8 cellular contexts compared by ENCODE assay signal in genomic region chr10:119726291-119727261, GRCh38. TPM values are rescaled to one million over a fixed set of nuclear protein-coding genes. Genes with fewer than 3 reads are reported as not detected.
DNase-seq lines count a peak whose midpoint lies in the region; ATAC-seq, FAIRE-seq and TF ChIP-seq lines count a peak whose summit lies in the region.

No MANE protein-coding gene starts in this region.

- H3K27ac ChIP-seq in HepG2 (ENCODE audit: extremely low read length, insufficient read depth, low read length), result peak overlapping the region; percentile 75

- ATAC-seq in GM18520 (IDR thresholded peaks at IDR 0.05; ENCODE audit: unreplicated experiment) (peak; percentile 21), HepG2 (no peak; the same call in 2 of the 3 replicates)
- ATAC-seq in stimulated activated naive CD8-positive, alpha-beta T cell treated with anti-CD3 and anti-CD28 coated beads, Interleukin-15, Interleukin-2, amounts not matched to agents 100 U/mL and 50 U/mL, for 24 hours, result no peak

- WGBS in HepG2 (ENCODE audit: low lambda C conversion rate), result 32% methylated on average over 15 of the region's 57 CpGs

- BruUV-seq in HepG2 (replicated peaks; lab: Mats Ljungman, UMichigan), result no TSS peak

- in situ Hi-C loops in astrocyte of the spinal cord (cut with HindIII; ENCODE audit: low sequenced_read_pairs) (no loop called here), HepG2 (cut with HindIII; ENCODE audit: extremely low pct_ligation_motif_present, low pct_unique_long_range_greater_than_20kb) (no loop called here)

- no peak for TF ChIP-seq RAD21 in HepG2 (CRISPR knock-in tag; IDR thresholded peaks at IDR 0.05)

- H3K4me2 ChIP-seq in HepG2 (ENCODE audit: low read depth, low read length), result peak overlapping the region; percentile 85

- H3K79me2 ChIP-seq in HepG2 (ENCODE audit: insufficient read depth, low read length), result peaks cover 37% of the 10 kb centered on the region

- TF ChIP-seq CTCF in NB4 (IDR thresholded peaks at IDR 0.05; ENCODE audit: low read depth, low read length) (no peak), astrocyte of the spinal cord (IDR thresholded peaks at IDR 0.05; ENCODE audit: low read depth, low read length) (no peak), HepG2 (CRISPR knock-in tag; IDR thresholded peaks at IDR 0.05) (no peak)

- FAIRE-seq in HepG2 (lab: Jason Lieb, UNC), result no peak

- DNase-seq in NB4 (ENCODE audit: low read depth) (no peak), astrocyte of the spinal cord (ENCODE audit: low read depth, low spot score) (no peak), HepG2 (ENCODE audit: low spot score) (no peak), DMS153 treated with DMSO at 0.1 percent for 48 hours (lab: John Stamatoyannopoulos, UW; ENCODE audit: unreplicated experiment) (no peak), dermis blood vessel endothelial cell (no peak), SIG-M5 (lab: John Stamatoyannopoulos, UW) (no peak)
- DNase-seq in stimulated activated naive CD8-positive, alpha-beta T cell treated with anti-CD3 and anti-CD28 coated beads, Interleukin-15, Interleukin-2, amounts not matched to agents 100 U/mL and 50 U/mL, for 24 hours, result peak; percentile 57

- intact Hi-C loops in HepG2 (cut with micrococcal nuclease; ENCODE audit: unreplicated experiment), result loop anchor here (10.0 kb wide), 1 partner anchor 132 kb away; the partner anchor contains the start of gene TIAL1

- POLR2A ChIA-PET in HepG2 (lab: Yijun Ruan, JAX), result interaction anchor here (0.5 to 3.4 kb wide), 22 partner anchors 9 to 238 kb away, joined by 3 to 30 read pairs (median 5); partner anchors contain the start of genes BAG3, MCMBP and SEC23IP

- peak overlapping the region; percentile 64 for H3K4me3 ChIP-seq in NB4 (ENCODE audit: low read depth, low read length)
- peak overlapping the region; percentile 66 for H3K4me3 ChIP-seq in astrocyte of the spinal cord (ENCODE audit: low read depth, low read length)
- H3K4me3 ChIP-seq in HepG2 (replicated peaks in 1 of 3; ENCODE audit: insufficient read depth in 1 of 3, low read depth in 2 of 3, low read length in 3 of 3), result peak overlapping the region; percentile 80 to 97 (median 88)

- CTCF ChIA-PET in HepG2 (lab: Yijun Ruan, JAX; ENCODE audit: low intra/inter-chr PET ratio, low total read pairs), result no interaction called here

- H3K9me3 ChIP-seq in HepG2 (ENCODE audit: low read length), result no peaks in the 10 kb centered on the region

- TF ChIP-seq EP300 in HepG2 (IDR thresholded peaks at IDR 0.05; ENCODE audit: low read depth in 2 of 2, low read length in 2 of 2) (no peak), HepG2 (CRISPR knock-in tag; IDR thresholded peaks at IDR 0.05; ENCODE audit: borderline replicate concordance) (no peak)

- H4K20me1 ChIP-seq in HepG2 (ENCODE audit: insufficient read depth, low read length), result no peaks in the 10 kb centered on the region

- TF ChIP-seq POLR2A in NB4 (IDR thresholded peaks at IDR 0.05; ENCODE audit: extremely low read depth, insufficient read length) (no peak), HepG2 (IDR thresholded peaks at IDR 0.05; ENCODE audit: insufficient read depth in 1 of 2, low read depth in 2 of 2, low read length in 2 of 2) (no peak)

- no peaks in the 10 kb centered on the region; a peak in 1 of 5 replicates for H3K36me3 ChIP-seq in HepG2 (replicated peaks in 1 of 2; ENCODE audit: control insufficient read depth in 1 of 2, insufficient read depth in 2 of 2, low read length in 2 of 2)

- no peak overlapping the region for H2AFZ ChIP-seq in HepG2 (ENCODE audit: low read length)

- peaks cover 50% of the 10 kb centered on the region for H3K4me1 ChIP-seq in HepG2 (ENCODE audit: insufficient read depth, low read length)

- H3K27me3 ChIP-seq in HepG2 (ENCODE audit: control insufficient read depth in 1 of 2, insufficient read depth in 2 of 2, low read length in 2 of 2), result no peaks in the 10 kb centered on the region; a peak in 1 of 5 replicates

- peak overlapping the region; percentile 76 for H3K9ac ChIP-seq in HepG2 (ENCODE audit: insufficient read depth, low read depth, low read length)

TF ChIP-seq in HepG2, 621 proteins besides CTCF, POLR2A, EP300 and RAD21 (continues in another document):
- TF ChIP-seq NAIF1 (CRISPR knock-in tag; IDR thresholded peaks at IDR 0.05; ENCODE audit: borderline replicate concordance) (no peak), PRMT3 (CRISPR knock-in tag; IDR thresholded peaks at IDR 0.05; ENCODE audit: borderline replicate concordance, low read depth) (0 out of 2 replicates have a peak, but pooled peaks have one; percentile 20), KLF16 (CRISPR knock-in tag; IDR thresholded peaks at IDR 0.05) (0 out of 4 replicates have a peak, but pooled peaks of 1 of the 2 experiments have one; percentile 14), RERE (CRISPR knock-in tag; IDR thresholded peaks at IDR 0.05; ENCODE audit: low read depth) (no peak), SAP130 (CRISPR knock-in tag; IDR thresholded peaks at IDR 0.05; ENCODE audit: low read depth) (peak; percentile 7; the same call in 1 of the 2 replicates), FOXC1 (CRISPR knock-in tag; IDR thresholded peaks at IDR 0.05; ENCODE audit: borderline replicate concordance) (no peak; the same call in 1 of the 2 replicates), ZNF460 (CRISPR knock-in tag; IDR thresholded peaks at IDR 0.05; ENCODE audit: borderline replicate concordance) (no peak), ZKSCAN8 (CRISPR knock-in tag; IDR thresholded peaks at IDR 0.05; ENCODE audit: borderline replicate concordance) (no peak), ZNF556 (CRISPR knock-in tag; IDR thresholded peaks at IDR 0.05; ENCODE audit: borderline replicate concordance) (no peak)

RNA-seq across cellular contexts. Expression of gene INPP5F, which starts 0.7 kb away (rescaled TPM):
- total RNA-seq in HepG2 (2016; rRNA removed; fragmentation: Illumina TruSeq; extraction: Trizol), result 15.7 and 16.4 TPM in 2 replicates
- 6.4 and 8.2 TPM in 2 replicates for total RNA-seq in HepG2 (2016; cell fraction: cytosol; rRNA removed; fragmentation: Illumina TruSeq; extraction: Trizol; ENCODE audit: low read depth)
- total RNA-seq in HepG2 (2016; cell fraction: insoluble cytoplasmic fraction; rRNA removed; fragmentation: Illumina TruSeq; extraction: Trizol), result 12.7 and 14.4 TPM in 2 replicates
- 9.4 and 10.3 TPM in 2 replicates for total RNA-seq in HepG2 (2016; cell fraction: membrane; rRNA removed; fragmentation: Illumina TruSeq; extraction: Trizol)
- 12.4 and 17.6 TPM in 2 replicates for total RNA-seq in HepG2 (2016; cell fraction: nucleus; rRNA removed; fragmentation: Illumina TruSeq; extraction: Trizol)
- 8.3 and 12.5 TPM in 2 replicates for polyA plus RNA-seq in HepG2 (2011; rRNA removed)
- 4.7 and 6.3 TPM in 2 replicates for polyA plus RNA-seq in HepG2 (2011; cell fraction: cytosol; rRNA removed)
- polyA plus RNA-seq in HepG2 (2011; cell fraction: nucleus; rRNA removed), result 9.8 and 21.4 TPM in 2 replicates
- 6.9 and 9.3 TPM in 2 replicates for polyA plus RNA-seq in HepG2 (2012)
- polyA plus RNA-seq in HepG2 (2016; cell fraction: cytosol; fragmentation: Illumina TruSeq; extraction: Trizol; ENCODE audit: low read depth), result 5.5 and 6.2 TPM in 2 replicates
- polyA plus RNA-seq in HepG2 (2016; cell fraction: insoluble cytoplasmic fraction; fragmentation: Illumina TruSeq; extraction: Trizol; ENCODE audit: low read depth), result 11.3 and 11.4 TPM in 2 replicates
- polyA plus RNA-seq in HepG2 (2016; cell fraction: membrane; fragmentation: Illumina TruSeq; extraction: Trizol; ENCODE audit: low read depth), result 5.7 and 6.9 TPM in 2 replicates
- polyA plus RNA-seq in HepG2 (2016; cell fraction: nucleus; fragmentation: Illumina TruSeq; extraction: Trizol; ENCODE audit: insufficient read depth, low read depth), result 19.7 and 20.7 TPM in 2 replicates
- polyA minus RNA-seq in HepG2 (2011; rRNA and poly(A)+ RNA removed; ENCODE audit: low replicate concordance), result 2.8 and 7.9 TPM in 2 replicates
- polyA minus RNA-seq in HepG2 (2011; cell fraction: cytosol; rRNA and poly(A)+ RNA removed), result 6.2 and 10.6 TPM in 2 replicates
- 36.3 and 40.2 TPM in 2 replicates for polyA minus RNA-seq in HepG2 (2011; cell fraction: nucleus; rRNA and poly(A)+ RNA removed)
- total RNA-seq in dermis blood vessel endothelial cell, result 12.9 and 20.8 TPM in 2 replicates
